24 cellular contexts compared by ENCODE assay signal in genomic region chr2:33665039-33665438, GRCh38.
"Had no signal": no experiment of that assay in that cellular context is flagged by ENCODE, and none has a peak within 500 bp of the region (broad histone marks: within the 10 kb centered on the region; RNA-seq: fewer than 3 reads in every experiment).

No MANE protein-coding gene starts in this region.

- H3K9me3 ChIP-seq: neutrophil, pancreas, right lobe of liver, thoracic aorta, thyroid gland, vagina had no signal

- H3K27ac ChIP-seq: neutrophil, pancreas, psoas muscle, right lobe of liver, sigmoid colon, stomach, thoracic aorta, thyroid gland, tibial nerve, upper lobe of left lung, vagina had no signal

- H3K4me3 ChIP-seq: pancreas, psoas muscle, right lobe of liver, sigmoid colon, stomach, thoracic aorta, thyroid gland, tibial nerve, upper lobe of left lung, vagina had no signal

- H3K4me1 ChIP-seq: pancreas, psoas muscle, right lobe of liver, sigmoid colon, stomach, thyroid gland, tibial nerve, upper lobe of left lung, vagina had no signal

- ATAC-seq: natural killer cell treated with Interleukin-12 subunit alpha and Interleukin-12 subunit beta and Interleukin-15 and Interleukin-18, amount 100 ng/mL, for 72 hours; pancreas; psoas muscle; right cardiac atrium; right lobe of liver; stimulated activated effector memory CD8-positive, alpha-beta T cell treated with anti-CD3 and anti-CD28 coated beads, Interleukin-12 subunit alpha, Interleukin-12 subunit beta, amount 100 ng/mL, for 72 hours; stimulated activated naive B cell treated with anti-CD40 and anti-IgM and Interleukin-4, amounts not matched to agents 10 μg/mL and 1 μg/mL and 100 μg/mL, for 72 hours had no signal

- DNase-seq: nephron progenitor cell; nucleus accumbens; pancreas; psoas muscle; right cardiac atrium; right lobe of liver; sigmoid colon; small intestine; stimulated activated CD4-positive, alpha-beta T cell treated with anti-CD3 and anti-CD28 coated beads, Interleukin-15, amount 100 ng/mL, for 24 hours; stimulated activated CD4-positive, alpha-beta T cell treated with anti-CD3 and anti-CD28 coated beads, Interleukin-2, amount 100 ng/mL, for 24 hours; stimulated activated CD4-positive, alpha-beta T cell treated with anti-CD3 and anti-CD28 coated beads, Interleukin-2, amount 100 ng/mL, for 48 hours; stimulated activated CD4-positive, alpha-beta T cell treated with anti-CD3 and anti-CD28 coated beads, Interleukin-4, amount 100 ng/mL, for 24 hours; stimulated activated naive B cell treated with anti-CD40 and anti-IgM and Interleukin-4, amounts not matched to agents 10 μg/mL and 1 μg/mL and 100 μg/mL, for 72 hours; stimulated activated naive CD4-positive, alpha-beta T cell treated with Interleukin-2 at 50 U/mL for 16 hours; stomach; thyroid gland; trophoblast cell; upper lobe of left lung had no signal

- H3K36me3 ChIP-seq: neutrophil, pancreas, right lobe of liver, sigmoid colon, stomach, thoracic aorta, thyroid gland, tibial nerve, upper lobe of left lung, vagina had no signal

- H3K27me3 ChIP-seq: neutrophil, pancreas, right lobe of liver, sigmoid colon, stomach, thyroid gland, tibial nerve, upper lobe of left lung, vagina had no signal
